In genomic region chr1:162485236-162485635, GRCh38 we compare ENCODE assay signal across 20 cellular contexts.
"Had no signal": no experiment of that assay in that cellular context is flagged by ENCODE, and none has a peak within 500 bp of the region (broad histone marks: within the 10 kb centered on the region; RNA-seq: fewer than 3 reads in every experiment).

No MANE protein-coding gene starts in this region.

- H3K27me3 ChIP-seq: colonic mucosa, uterus had no signal

- H3K4me1 ChIP-seq: colonic mucosa, esophagus squamous epithelium, gastroesophageal sphincter, heart right ventricle, parathyroid adenoma, tibial artery, uterus had no signal

- H3K4me3 ChIP-seq: colonic mucosa, esophagus squamous epithelium, gastroesophageal sphincter, heart right ventricle, lung, tibial artery, uterus had no signal

- H3K79me2 ChIP-seq: parathyroid adenoma had no signal

- H3K27ac Mint-ChIP-seq: activated naive CD8-positive, alpha-beta T cell treated with anti-CD3 and anti-CD28 coated beads, Interleukin-2, amount 50 U/mL, for 24 hours; stimulated activated naive B cell treated with anti-CD40 and anti-IgM and Interleukin-4, amounts not matched to agents 10 μg/mL and 1 μg/mL and 100 μg/mL, for 72 hours had no signal

- H3K9ac ChIP-seq: parathyroid adenoma had no signal

- ATAC-seq: activated naive CD8-positive, alpha-beta T cell treated with anti-CD3 and anti-CD28 coated beads, Interleukin-2, amount 50 U/mL, for 24 hours; gastroesophageal sphincter; heart right ventricle; stimulated activated naive B cell treated with anti-CD40 and anti-IgM and Interleukin-4, amounts not matched to agents 10 μg/mL and 1 μg/mL and 100 μg/mL, for 72 hours had no signal

- H3K4me1 Mint-ChIP-seq: activated naive CD8-positive, alpha-beta T cell treated with anti-CD3 and anti-CD28 coated beads, Interleukin-2, amount 50 U/mL, for 24 hours; neural crest cell; stimulated activated naive B cell treated with anti-CD40 and anti-IgM and Interleukin-4, amounts not matched to agents 10 μg/mL and 1 μg/mL and 100 μg/mL, for 72 hours had no signal

- DNase-seq: activated CD4-positive, alpha-beta T cell treated with anti-CD3 and anti-CD28 coated beads for 1 hour; activated CD4-positive, alpha-beta T cell treated with anti-CD3 and anti-CD28 coated beads, Interleukin-2, amount 50 U/mL, for 4 hours; activated naive CD4-positive, alpha-beta T cell treated with Interleukin-2 at 50 U/mL for 16 hours; activated naive CD8-positive, alpha-beta T cell treated with anti-CD3 and anti-CD28 coated beads, Interleukin-2, amount 50 U/mL, for 24 hours; activated T-cell treated with anti-CD3 and anti-CD28 coated beads for 4 hours; caudate nucleus; colonic mucosa; esophagus squamous epithelium; heart right ventricle; stimulated activated CD4-positive, alpha-beta T cell treated with anti-CD3 and anti-CD28 coated beads, Interleukin-12 subunit alpha, Interleukin-12 subunit beta, amount 100 ng/mL, for 4 hours; stimulated activated CD4-positive, alpha-beta T cell treated with anti-CD3 and anti-CD28 coated beads, Interleukin-2, amount 100 ng/mL, for 48 hours; stimulated activated naive B cell treated with anti-CD40 and anti-IgM and Interleukin-4, amounts not matched to agents 10 μg/mL and 1 μg/mL and 100 μg/mL, for 72 hours; tibial artery; uterus had no signal

- FAIRE-seq: islet of Langerhans had no signal

- H2AFZ ChIP-seq: parathyroid adenoma had no signal

- H3K9me3 ChIP-seq: colonic mucosa, esophagus squamous epithelium, tibial artery, uterus had no signal

- H3K4me3 Mint-ChIP-seq: activated naive CD8-positive, alpha-beta T cell treated with anti-CD3 and anti-CD28 coated beads, Interleukin-2, amount 50 U/mL, for 24 hours; neural crest cell; stimulated activated naive B cell treated with anti-CD40 and anti-IgM and Interleukin-4, amounts not matched to agents 10 μg/mL and 1 μg/mL and 100 μg/mL, for 72 hours had no signal

- H3K36me3 ChIP-seq: colonic mucosa, esophagus squamous epithelium, gastroesophageal sphincter, heart right ventricle, tibial artery, uterus had no signal

- H3K9me3 Mint-ChIP-seq: activated naive CD8-positive, alpha-beta T cell treated with anti-CD3 and anti-CD28 coated beads, Interleukin-2, amount 50 U/mL, for 24 hours; stimulated activated naive B cell treated with anti-CD40 and anti-IgM and Interleukin-4, amounts not matched to agents 10 μg/mL and 1 μg/mL and 100 μg/mL, for 72 hours had no signal

- H3K27ac ChIP-seq: colonic mucosa, esophagus squamous epithelium, gastroesophageal sphincter, heart right ventricle, parathyroid adenoma, tibial artery, uterus, VCaP had no signal

- H3K36me3 Mint-ChIP-seq: stimulated activated naive B cell treated with anti-CD40 and anti-IgM and Interleukin-4, amounts not matched to agents 10 μg/mL and 1 μg/mL and 100 μg/mL, for 72 hours had no signal
